7 cellular contexts compared by ENCODE assay signal in the genomic region with DNA sequence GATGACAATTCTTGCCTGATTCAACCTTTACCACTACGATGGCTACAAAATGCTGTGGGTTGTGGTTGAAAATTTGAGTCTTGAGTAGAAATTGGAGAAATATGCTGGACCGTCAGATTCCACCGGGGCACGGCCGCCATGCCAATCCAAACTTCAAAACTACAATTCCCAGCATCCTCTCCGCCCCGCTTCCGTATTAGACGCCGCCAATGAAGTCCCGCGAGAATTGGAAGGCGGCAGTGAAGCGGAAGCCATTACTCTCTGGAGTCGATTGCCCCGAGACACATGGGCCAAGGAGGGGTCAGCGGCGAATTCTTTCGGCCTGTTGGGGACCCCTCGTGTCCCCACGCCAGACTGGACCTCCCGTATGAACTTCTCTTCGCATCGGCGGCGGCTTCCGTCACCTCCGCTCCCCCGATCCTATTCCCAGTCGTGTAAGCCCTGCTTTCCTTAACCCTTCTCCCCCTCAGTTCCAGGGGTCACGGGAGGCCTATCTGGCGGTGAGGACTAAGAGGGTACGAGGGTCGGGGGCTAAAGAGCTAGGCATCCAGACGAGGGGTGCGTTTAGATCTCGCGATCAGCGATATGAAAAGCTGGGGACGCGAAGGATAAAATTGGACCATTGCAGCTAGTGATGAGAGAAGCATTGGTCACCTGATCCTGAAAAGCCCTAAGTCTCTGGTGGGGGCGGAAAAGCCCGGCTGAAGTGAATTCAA.
DNase-seq lines count a peak whose midpoint lies in the region; ATAC-seq and TF ChIP-seq lines count a peak whose summit lies in the region.

Gene ZNF317 (plus strand): TSS at position 239 of the 716 bp plus-strand sequence. CDS start 15,620 bp downstream, outside the sequence.

- DNase-seq in NCI-H2029 treated with DMSO at 0.1 percent for 48 hours (lab: John Stamatoyannopoulos, UW) = peak; percentile 74
- peak; percentile 86 for DNase-seq in T-helper 9 cell
- peak; percentile 91 for DNase-seq in astrocyte of the spinal cord (ENCODE audit: low read depth, low spot score)
- peak; percentile 84 to 93 for DNase-seq in hippocampal formation (lab: John Stamatoyannopoulos, UW)
- peak; percentile 95 for DNase-seq in retina

- peak within 1 kb of the TSS; percentile 99 for H3K4me3 ChIP-seq in astrocyte of the spinal cord (ENCODE audit: low read depth, low read length)

- ATAC-seq in GM18505 (IDR thresholded peaks at IDR 0.05; ENCODE audit: unreplicated experiment) (peak; percentile 87), HG02973 (IDR thresholded peaks at IDR 0.05; ENCODE audit: unreplicated experiment) (peak; percentile 88)

- TF ChIP-seq POLR2A in GM18505 (IDR thresholded peaks at IDR 0.05; ENCODE audit: borderline replicate concordance, extremely low read depth, insufficient read depth, insufficient read length) = peak; percentile 87

- TF ChIP-seq CTCF in astrocyte of the spinal cord (IDR thresholded peaks at IDR 0.05; ENCODE audit: low read depth, low read length) = no peak

- in situ Hi-C loops in astrocyte of the spinal cord (cut with HindIII; ENCODE audit: low sequenced_read_pairs) = no loop called here

Comparison
In these comparisons a context has a peak if more than half of its experiments do, and no peak if none do; other contexts are left out.
1. Peak in every context shown above with its lines: DNase-seq, ATAC-seq and H3K4me3 ChIP-seq.